ENCODE assay signal across 21 cellular contexts in the genomic region with DNA sequence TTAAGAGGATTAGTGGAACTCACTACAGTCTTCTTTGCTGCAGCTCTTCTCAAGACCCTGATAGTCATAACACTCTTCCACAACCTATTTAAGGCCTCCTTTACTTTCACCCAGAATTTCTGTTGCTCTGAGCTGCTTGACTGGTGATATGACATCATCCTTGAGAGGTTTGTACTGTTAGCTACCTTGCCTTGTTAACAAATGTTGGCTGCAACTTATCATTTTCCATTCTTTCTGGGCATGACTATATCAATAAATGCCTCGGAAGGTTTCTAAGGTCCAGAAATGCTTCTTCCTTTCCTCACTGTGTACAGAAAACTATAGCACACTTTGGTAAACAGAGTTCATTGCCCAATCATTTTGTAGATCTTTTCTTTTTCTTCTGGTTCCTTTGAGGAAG.
DNase-seq lines count a peak whose midpoint lies in the region; ATAC-seq, FAIRE-seq and TF ChIP-seq lines count a peak whose summit lies in the region.
"Had no signal": no experiment of that assay in that cellular context is flagged by ENCODE, and none has a peak within 500 bp of the region (broad histone marks: within the 10 kb centered on the region; RNA-seq: fewer than 3 reads in every experiment).

No MANE protein-coding gene starts in this region.

- no peaks in the 10 kb centered on the region for H3K79me2 ChIP-seq in HepG2 (ENCODE audit: insufficient read depth, low read length)

- H2AFZ ChIP-seq in HepG2 (ENCODE audit: low read length): no peak overlapping the region

- POLR2A ChIA-PET in HepG2 (lab: Yijun Ruan, JAX): no interaction called here

- no TSS peak for BruUV-seq in HepG2 (replicated peaks; lab: Mats Ljungman, UMichigan)

- no peaks in the 10 kb centered on the region for H3K4me1 ChIP-seq in HepG2 (ENCODE audit: insufficient read depth, low read length)
- H3K4me1 ChIP-seq in right lobe of liver: peaks cover 0 to 7% (median 0%) of the 10 kb centered on the region in 4 donors
- peaks cover 0 to 10% (median 0%) of the 10 kb centered on the region in 3 donors for H3K4me1 ChIP-seq in pancreas
- H3K4me1 ChIP-seq: A549; BLaER1 treated with 17β-estradiol and CSF1 and Interleukin-3, amounts not matched to agents 10 nM and 100 nM had no signal

- ATAC-seq in HepG2: no peak
- ATAC-seq in right lobe of liver: no peak
- ATAC-seq in pancreas: peak; percentile 59 to 83 (median 70)
- ATAC-seq: A549; CD8-positive, alpha-beta T cell; GM12878 had no signal

- in situ Hi-C loops in HepG2 (cut with HindIII; ENCODE audit: extremely low pct_ligation_motif_present, low pct_unique_long_range_greater_than_20kb) (no loop called here), G401 (cut with HindIII; ENCODE audit: low sequenced_read_pairs) (no loop called here)

- no peak for TF ChIP-seq EP300 in HepG2 (IDR thresholded peaks at IDR 0.05; ENCODE audit: low read depth in 2 of 2, low read length in 2 of 2)
- TF ChIP-seq EP300 in HepG2 (CRISPR knock-in tag; IDR thresholded peaks at IDR 0.05; ENCODE audit: borderline replicate concordance): no peak

- H3K36me3 ChIP-seq in HepG2 (replicated peaks in 1 of 2; ENCODE audit: control insufficient read depth in 1 of 2, insufficient read depth in 2 of 2, low read length in 2 of 2) (no peaks in the 10 kb centered on the region), right lobe of liver (no peaks in the 10 kb centered on the region), pancreas (no peaks in the 10 kb centered on the region)
- H3K36me3 ChIP-seq: BLaER1 treated with 17β-estradiol and CSF1 and Interleukin-3, amounts not matched to agents 10 nM and 100 nM had no signal

- H3K27ac ChIP-seq in HepG2 (ENCODE audit: extremely low read length, insufficient read depth, low read length) (no peak overlapping the region), right lobe of liver (no peak overlapping the region), pancreas (no peak overlapping the region)
- H3K27ac ChIP-seq: 22Rv1; A549; BLaER1 treated with 17β-estradiol and CSF1 and Interleukin-3, amounts not matched to agents 10 nM and 100 nM; C4-2B had no signal

- intact Hi-C loops in HepG2 (cut with micrococcal nuclease; ENCODE audit: unreplicated experiment) (no loop called here), right lobe of liver (cut with DNase I) (no loop called here), pancreas (cut with DNase I) (no loop called here)

- TF ChIP-seq CTCF in HepG2 (CRISPR knock-in tag; IDR thresholded peaks at IDR 0.05) (no peak), right lobe of liver (IDR thresholded peaks at IDR 0.05) (no peak), pancreas (IDR thresholded peaks at IDR 0.05) (no peak)

- no peak overlapping the region for H3K4me2 ChIP-seq in HepG2 (ENCODE audit: low read depth, low read length)
- H3K4me2 ChIP-seq: A549; BLaER1 treated with 17β-estradiol and CSF1 and Interleukin-3, amounts not matched to agents 10 nM and 100 nM had no signal

- H3K9ac ChIP-seq in HepG2 (ENCODE audit: insufficient read depth, low read depth, low read length): no peak overlapping the region
- H3K9ac ChIP-seq: BLaER1 treated with 17β-estradiol and CSF1 and Interleukin-3, amounts not matched to agents 10 nM and 100 nM had no signal

- CTCF ChIA-PET in HepG2 (lab: Yijun Ruan, JAX; ENCODE audit: low intra/inter-chr PET ratio, low total read pairs): no interaction called here

- no peak for TF ChIP-seq RAD21 in HepG2 (CRISPR knock-in tag; IDR thresholded peaks at IDR 0.05)

- FAIRE-seq in HepG2 (lab: Jason Lieb, UNC): no peak
- FAIRE-seq in pancreas (lab: Jason Lieb, UNC): no peak
- FAIRE-seq: A549, D721Med, GM12878, GM12892, GM18507 had no signal

- peak; percentile 12 for DNase-seq in DMS53 (lab: John Stamatoyannopoulos, UW)
- no peak for DNase-seq in DMS53 treated with DMSO at 0.1 percent for 48 hours (lab: John Stamatoyannopoulos, UW; ENCODE audit: unreplicated experiment)
- DNase-seq in HepG2 (ENCODE audit: low spot score): no peak
- no peak for DNase-seq in right lobe of liver
- DNase-seq in pancreas: no peak
- DNase-seq in G401 (ENCODE audit: low spot score): no peak
- DNase-seq: AML-193; Caco-2; Calu3; CD4-positive, alpha-beta T cell; CD8-positive, alpha-beta T cell; DMS79 treated with DMSO at 0.1 percent for 48 hours; GDM1 had no signal

- H3K27me3 ChIP-seq in HepG2 (ENCODE audit: control insufficient read depth in 1 of 2, insufficient read depth in 2 of 2, low read length in 2 of 2) (no peaks in the 10 kb centered on the region), right lobe of liver (no peaks in the 10 kb centered on the region), pancreas (no peaks in the 10 kb centered on the region)
- H3K27me3 ChIP-seq: BLaER1 treated with 17β-estradiol and CSF1 and Interleukin-3, amounts not matched to agents 10 nM and 100 nM had no signal

- no peak overlapping the region for H3K4me3 ChIP-seq in HepG2 (replicated peaks in 1 of 3; ENCODE audit: insufficient read depth in 1 of 3, low read depth in 2 of 3, low read length in 3 of 3)
- H3K4me3 ChIP-seq in right lobe of liver: no peak overlapping the region
- no peak overlapping the region for H3K4me3 ChIP-seq in pancreas
- H3K4me3 ChIP-seq: A549; BLaER1 treated with 17β-estradiol and CSF1 and Interleukin-3, amounts not matched to agents 10 nM and 100 nM; GM12878 had no signal

- H3K9me3 ChIP-seq in HepG2 (ENCODE audit: low read length) (peaks cover 88% of the 10 kb centered on the region), right lobe of liver (no peaks in the 10 kb centered on the region), pancreas (no peaks in the 10 kb centered on the region)
- H3K9me3 ChIP-seq: A549; BLaER1 treated with 17β-estradiol and CSF1 and Interleukin-3, amounts not matched to agents 10 nM and 100 nM; Caco-2 had no signal

- TF ChIP-seq POLR2A in HepG2 (IDR thresholded peaks at IDR 0.05; ENCODE audit: insufficient read depth in 1 of 2, low read depth in 2 of 2, low read length in 2 of 2): no peak
- TF ChIP-seq POLR2A in right lobe of liver (IDR thresholded peaks at IDR 0.05): no peak

- 0% methylated on average over 1 of the region's 1 CpG for WGBS in HepG2 (ENCODE audit: low lambda C conversion rate)
- 44% methylated on average over 1 of the region's 1 CpG for WGBS in right lobe of liver (ENCODE audit: insufficient coverage, low coverage, low lambda C conversion rate, missing lambda C conversion rate)
- WGBS in pancreas, 2 donors: 27 to 36% methylated on average over 1 of the region's 1 CpG

- H4K20me1 ChIP-seq in HepG2 (ENCODE audit: insufficient read depth, low read length): no peaks in the 10 kb centered on the region
- H4K20me1 ChIP-seq: BLaER1 treated with 17β-estradiol and CSF1 and Interleukin-3, amounts not matched to agents 10 nM and 100 nM had no signal

TF ChIP-seq in HepG2, 621 proteins besides CTCF, POLR2A, EP300 and RAD21:
- TF ChIP-seq ATF7 (IDR thresholded peaks at IDR 0.05) (peak; percentile 20; the same call in 1 of the 2 replicates), ATF7 (CRISPR knock-in tag; IDR thresholded peaks at IDR 0.05) (no peak), FOXM1 (CRISPR knock-in tag; IDR thresholded peaks at IDR 0.05) (no peak), JDP2 (CRISPR knock-in tag; IDR thresholded peaks at IDR 0.05; ENCODE audit: borderline replicate concordance) (no peak), HHEX (CRISPR knock-in tag; IDR thresholded peaks at IDR 0.05) (no peak)
- TF ChIP-seq, protein P1, sequence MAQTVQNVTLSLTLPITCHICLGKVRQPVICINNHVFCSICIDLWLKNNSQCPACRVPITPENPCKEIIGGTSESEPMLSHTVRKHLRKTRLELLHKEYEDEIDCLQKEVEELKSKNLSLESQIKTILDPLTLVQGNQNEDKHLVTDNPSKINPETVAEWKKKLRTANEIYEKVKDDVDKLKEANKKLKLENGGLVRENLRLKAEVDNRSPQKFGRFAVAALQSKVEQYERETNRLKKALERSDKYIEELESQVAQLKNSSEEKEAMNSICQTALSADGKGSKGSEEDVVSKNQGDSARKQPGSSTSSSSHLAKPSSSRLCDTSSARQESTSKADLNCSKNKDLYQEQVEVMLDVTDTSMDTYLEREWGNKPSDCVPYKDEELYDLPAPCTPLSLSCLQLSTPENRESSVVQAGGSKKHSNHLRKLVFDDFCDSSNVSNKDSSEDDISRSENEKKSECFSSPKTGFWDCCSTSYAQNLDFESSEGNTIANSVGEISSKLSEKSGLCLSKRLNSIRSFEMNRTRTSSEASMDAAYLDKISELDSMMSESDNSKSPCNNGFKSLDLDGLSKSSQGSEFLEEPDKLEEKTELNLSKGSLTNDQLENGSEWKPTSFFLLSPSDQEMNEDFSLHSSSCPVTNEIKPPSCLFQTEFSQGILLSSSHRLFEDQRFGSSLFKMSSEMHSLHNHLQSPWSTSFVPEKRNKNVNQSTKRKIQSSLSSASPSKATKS (CRISPR knock-in tag; IDR thresholded peaks at IDR 0.05): no peak

Comparison
In these comparisons a context has a peak if more than half of its experiments do, and no peak if none do; other contexts are left out.
1. ATAC-seq: peak in pancreas (4 of 4); none in HepG2 (single experiment) and right lobe of liver (0 of 4).